8 cellular contexts compared by ENCODE assay signal in the genomic region with DNA sequence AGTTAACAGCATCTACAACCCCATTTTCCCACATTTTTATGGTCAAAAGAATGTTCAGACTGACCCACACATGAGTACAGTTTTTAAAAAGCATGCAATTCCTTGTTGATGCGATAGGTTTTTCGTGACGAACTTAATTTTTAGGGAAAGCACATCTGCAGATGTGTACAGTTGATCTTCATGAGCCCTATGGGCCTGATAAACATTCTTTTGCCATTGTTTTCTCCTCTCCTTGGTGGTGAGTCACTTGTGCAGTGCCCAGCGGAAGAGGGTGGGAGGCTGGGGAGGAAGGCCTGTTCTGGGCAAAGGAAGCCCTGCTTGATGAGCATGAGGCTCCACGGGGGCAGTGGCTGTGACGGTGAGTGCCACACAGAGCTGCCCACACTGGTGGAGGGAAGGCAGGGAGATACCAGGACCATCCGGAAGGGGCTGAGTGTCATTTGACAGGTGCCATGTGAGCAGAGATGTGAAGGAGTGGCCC. TPM values are rescaled to one million over a fixed set of nuclear protein-coding genes. Genes with fewer than 3 reads are reported as not detected.
DNase-seq lines count a peak whose midpoint lies in the region; ATAC-seq and FAIRE-seq lines count a peak whose summit lies in the region.

No MANE protein-coding gene starts in this region.

- FAIRE-seq in urothelium cell line (lab: Jason Lieb, UNC) = no peak

- peak overlapping the region; percentile 45 for H3K4me3 ChIP-seq in adipocyte (ENCODE audit: low read length)

- DNase-seq in ACHN (peak; percentile 72), Kasumi-1 (lab: John Stamatoyannopoulos, UW) (peak; percentile 63 to 71), adipocyte (ENCODE audit: low read depth) (peak; percentile 79), iris pigment epithelial cell (ENCODE audit: low read depth) (peak; percentile 72), urothelium cell line (ENCODE audit: low spot score) (peak; percentile 74), DMS79 treated with DMSO at 0.1 percent for 48 hours (lab: John Stamatoyannopoulos, UW) (no peak), occipital lobe (lab: John Stamatoyannopoulos, UW) (no peak)

- H3K9me3 ChIP-seq in adipocyte (ENCODE audit: control insufficient read depth, low read length) = no peaks in the 10 kb centered on the region

- peaks cover 9% of the 10 kb centered on the region for H3K36me3 ChIP-seq in adipocyte (ENCODE audit: control insufficient read depth, insufficient read depth, low read length, severe bottlenecking)

- peak overlapping the region; percentile 39 for H3K9ac ChIP-seq in adipocyte (ENCODE audit: low read length)

- H3K4me1 ChIP-seq in adipocyte (ENCODE audit: control insufficient read depth, insufficient read depth, low read length) = peaks cover 75% of the 10 kb centered on the region

- ATAC-seq in GM21723 (IDR thresholded peaks at IDR 0.05; ENCODE audit: unreplicated experiment) = no peak

- in situ Hi-C loops in ACHN (cut with HindIII; ENCODE audit: low pct_ligation_motif_present, low pct_unique_long_range_greater_than_20kb, low sequenced_read_pairs) = no loop called here

- no peaks in the 10 kb centered on the region for H3K27me3 ChIP-seq in adipocyte (replicated peaks; ENCODE audit: control insufficient read depth, insufficient read depth, low read length)

RNA-seq across cellular contexts. Expression of a gene that starts 5.3 kb away (rescaled TPM):
- 96.2 TPM for total RNA-seq in occipital lobe

RNA-seq across cellular contexts. Expression of a gene that starts 15.3 kb away (rescaled TPM):
- total RNA-seq in occipital lobe = 4.1 TPM

RNA-seq across cellular contexts. Expression of a gene that starts 21.3 kb away (rescaled TPM):
- total RNA-seq in occipital lobe = 24.8 TPM

RNA-seq across cellular contexts. Expression of a gene that starts 52.3 kb away (rescaled TPM):
- 91.6 TPM for total RNA-seq in occipital lobe

Comparison
In these comparisons a context has a peak if more than half of its experiments do, and no peak if none do; other contexts are left out.
1. DNase-seq: peak in ACHN (single experiment), Kasumi-1 (2 of 2), adipocyte (single experiment), iris pigment epithelial cell (single experiment) and urothelium cell line (single experiment); none in DMS79 treated with DMSO at 0.1 percent for 48 hours (single experiment) and occipital lobe (single experiment).